Comparison of ENCODE assay signal across 8 cellular contexts in the genomic region with DNA sequence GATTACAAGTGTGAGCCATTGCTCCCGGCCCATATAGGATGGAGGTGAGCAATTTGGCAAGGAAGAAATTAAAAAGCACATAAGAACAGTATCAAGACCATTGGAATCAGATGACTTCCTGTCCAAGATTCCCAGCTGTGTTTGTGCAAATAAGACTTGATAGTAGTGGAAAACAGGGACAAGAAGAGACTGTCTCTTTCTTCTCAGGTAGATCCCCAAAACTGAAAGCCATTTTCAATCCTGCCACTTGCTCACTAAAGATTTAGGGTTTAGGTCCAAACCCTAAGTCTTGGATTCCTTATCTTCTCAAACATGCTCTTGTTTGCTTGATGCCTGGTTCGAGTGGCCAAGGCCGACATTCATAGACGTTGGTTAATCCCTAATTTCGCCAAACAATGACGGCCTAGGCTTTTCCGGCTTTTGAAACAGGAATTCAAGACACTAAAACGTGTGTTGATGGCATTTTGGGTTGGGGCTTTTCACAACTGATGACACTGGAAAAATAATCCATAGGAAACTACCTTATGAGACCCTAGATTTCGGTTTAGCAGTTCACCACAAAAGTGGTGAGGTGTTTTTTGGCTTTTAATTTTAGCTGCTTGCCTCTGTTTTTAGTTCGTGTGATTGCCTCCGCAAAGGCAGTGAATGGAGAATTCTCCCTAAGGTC. TPM values are rescaled to one million over a fixed set of nuclear protein-coding genes. Genes with fewer than 3 reads are reported as not detected.
DNase-seq lines count a peak whose midpoint lies in the region; ATAC-seq and TF ChIP-seq lines count a peak whose summit lies in the region.

No MANE protein-coding gene starts in this region.

- H3K36me3 ChIP-seq in Panc1 (ENCODE audit: control insufficient read depth, insufficient read depth, low read length) (peaks cover 4% of the 10 kb centered on the region; the same call in 1 of the 2 replicates), trophoblast cell (ENCODE audit: control insufficient read depth in 1 of 2, insufficient read depth in 2 of 2, low read length in 2 of 2) (no peaks in the 10 kb centered on the region)

- peak overlapping the region; percentile 55 for H3K4me3 ChIP-seq in GM12865 (ENCODE audit: low read depth, low read length)
- H3K4me3 ChIP-seq in Panc1 (ENCODE audit: low read depth in 2 of 2, low read length in 2 of 2): peak overlapping the region; percentile 47 to 65
- peak overlapping the region; percentile 21 for H3K4me3 ChIP-seq in epithelial cell of esophagus (ENCODE audit: low read length)
- H3K4me3 ChIP-seq in trophoblast cell (ENCODE audit: low read depth, low read length): no peak overlapping the region

- no peak for ATAC-seq in Panc1
- no peak for ATAC-seq in HG03571 (IDR thresholded peaks at IDR 0.05; ENCODE audit: unreplicated experiment)
- ATAC-seq in GM18519 (IDR thresholded peaks at IDR 0.05; ENCODE audit: low FRiP score, unreplicated experiment): no peak

- H3K4ac ChIP-seq in trophoblast cell (ENCODE audit: low read depth, low read length): no peak overlapping the region

- H3K4me2 ChIP-seq in trophoblast cell (ENCODE audit: low read length): peak overlapping the region; percentile 58

- no peak overlapping the region for H2BK5ac ChIP-seq in trophoblast cell (ENCODE audit: low read depth, low read length, poor library complexity)

- peaks cover 23% of the 10 kb centered on the region for H3K79me1 ChIP-seq in trophoblast cell (ENCODE audit: low read length)

- no peak overlapping the region for H2BK12ac ChIP-seq in trophoblast cell (ENCODE audit: low read length)

- TF ChIP-seq CTCF in GM12865 (IDR thresholded peaks at IDR 0.05; ENCODE audit: insufficient read depth, low read depth, low read length, missing control alignments) (no peak), Panc1 (IDR thresholded peaks at IDR 0.05) (no peak), epithelial cell of esophagus (IDR thresholded peaks at IDR 0.05; ENCODE audit: insufficient read depth, low read depth, low read length, missing control alignments) (no peak)

- no TSS peak for BruUV-seq in Panc1 (replicated peaks; lab: Mats Ljungman, UMichigan)

- no peak overlapping the region for H2AK5ac ChIP-seq in trophoblast cell (ENCODE audit: low read length)

- H3K9ac ChIP-seq in trophoblast cell (ENCODE audit: low read length): no peak overlapping the region

- in situ Hi-C loops in Panc1 (cut with HindIII; ENCODE audit: low pct_unique_long_range_greater_than_20kb, low sequenced_read_pairs): no loop called here

- H3K4me1 ChIP-seq in Panc1 (ENCODE audit: control insufficient read depth, insufficient read depth, low read length): peaks cover 13% of the 10 kb centered on the region
- peaks cover 4 to 10% of the 10 kb centered on the region in 2 experiments for H3K4me1 ChIP-seq in trophoblast cell (ENCODE audit: control insufficient read depth in 1 of 2, insufficient read depth in 2 of 2, low read length in 2 of 2)

- H4K91ac ChIP-seq in trophoblast cell (ENCODE audit: low read depth, low read length): no peak overlapping the region

- POLR2A ChIA-PET in Panc1 (lab: Charles Lee): interaction anchor here (0.7 kb wide), 1 partner anchor 21 kb away, joined by 5 read pairs; no protein-coding TSS in a partner anchor

- H3K27me3 ChIP-seq in Panc1 (ENCODE audit: control insufficient read depth, insufficient read depth, low read length): no peaks in the 10 kb centered on the region
- no peaks in the 10 kb centered on the region for H3K27me3 ChIP-seq in trophoblast cell (ENCODE audit: insufficient read depth, low read length)

- no peak for DNase-seq in GM12865 (ENCODE audit: low read depth)
- no peak for DNase-seq in Panc1 (ENCODE audit: low read depth, low spot score)
- no peak for DNase-seq in epithelial cell of esophagus (ENCODE audit: low read depth)
- no peak for DNase-seq in trophoblast cell
- no peak for DNase-seq in SKM-1 (lab: John Stamatoyannopoulos, UW; ENCODE audit: unreplicated experiment)
- DNase-seq in LoVo (ENCODE audit: low spot score): no peak

- H3K27ac ChIP-seq in Panc1 (ENCODE audit: low read length) (peak overlapping the region; percentile 80), trophoblast cell (ENCODE audit: low read depth, low read length) (no peak overlapping the region)

- no peak overlapping the region for H4K8ac ChIP-seq in trophoblast cell (ENCODE audit: low read depth, low read length)

- H2AFZ ChIP-seq in trophoblast cell (ENCODE audit: insufficient read depth, low read length, poor library complexity): no peak overlapping the region

- no CpG with 5 or more reads among the region's 11 CpGs for WGBS in trophoblast cell (ENCODE audit: extremely low coverage, insufficient coverage, insufficient read length)

- H3K9me3 ChIP-seq in Panc1 (ENCODE audit: control insufficient read depth, insufficient read depth, low read depth, low read length) (no peaks in the 10 kb centered on the region), trophoblast cell (ENCODE audit: insufficient read depth, low read depth, low read length) (no peaks in the 10 kb centered on the region)

- CTCF ChIA-PET in Panc1 (lab: Charles Lee): no interaction called here

- H3K14ac ChIP-seq in trophoblast cell (ENCODE audit: low read length): no peak overlapping the region

- no peak overlapping the region for H3K23ac ChIP-seq in trophoblast cell (ENCODE audit: low read length)

- no peak overlapping the region for H2BK120ac ChIP-seq in trophoblast cell (ENCODE audit: insufficient read depth, low read length, poor library complexity)

- H3K79me2 ChIP-seq in trophoblast cell (ENCODE audit: control insufficient read depth, insufficient read depth, low read length, poor library complexity): peaks cover 17% of the 10 kb centered on the region

- intact Hi-C loops in Panc1 (cut with micrococcal nuclease; ENCODE audit: unreplicated experiment): no loop called here

- H3K18ac ChIP-seq in trophoblast cell (ENCODE audit: low read length): no peak overlapping the region

- H4K12ac ChIP-seq in trophoblast cell (ENCODE audit: low read depth, low read length): no peak overlapping the region

RNA-seq across cellular contexts. Expression of a gene that starts 1.0 kb away (rescaled TPM):
- total RNA-seq in Panc1 (2021; ENCODE audit: unreplicated experiment): 25.5 TPM
- 19.5 TPM for polyA plus RNA-seq in Panc1 (2012; ENCODE audit: insufficient read length)
- 21.0 and 21.1 TPM in 2 replicates for polyA plus RNA-seq in trophoblast cell (2013)

RNA-seq across cellular contexts. Expression of a gene that starts 4.0 kb away (rescaled TPM):
- total RNA-seq in Panc1 (2021; ENCODE audit: unreplicated experiment): 35.1 TPM
- 34.5 TPM for polyA plus RNA-seq in Panc1 (2012; ENCODE audit: insufficient read length)
- 26.0 and 27.0 TPM in 2 replicates for polyA plus RNA-seq in trophoblast cell (2013)

RNA-seq across cellular contexts. Expression of a gene that starts 22.9 kb away (rescaled TPM):
- total RNA-seq in Panc1 (2021; ENCODE audit: unreplicated experiment): 111 TPM
- polyA plus RNA-seq in Panc1 (2012; ENCODE audit: insufficient read length): 56.0 TPM
- polyA plus RNA-seq in trophoblast cell (2013): 46.2 and 47.0 TPM in 2 replicates

RNA-seq across cellular contexts. Expression of a gene that starts 48.3 kb away (rescaled TPM):
- 20.4 TPM for total RNA-seq in Panc1 (2021; ENCODE audit: unreplicated experiment)
- 21.5 TPM for polyA plus RNA-seq in Panc1 (2012; ENCODE audit: insufficient read length)
- polyA plus RNA-seq in trophoblast cell (2013): 28.4 and 29.0 TPM in 2 replicates

RNA-seq across cellular contexts. Expression of a gene that starts 48.5 kb away (rescaled TPM):
- 2.4 TPM for total RNA-seq in Panc1 (2021; ENCODE audit: unreplicated experiment)
- polyA plus RNA-seq in Panc1 (2012; ENCODE audit: insufficient read length): 1.3 TPM
- polyA plus RNA-seq in trophoblast cell (2013): 0.61 and 0.64 TPM in 2 replicates
